20 cellular contexts compared by ENCODE assay signal in the genomic region with DNA sequence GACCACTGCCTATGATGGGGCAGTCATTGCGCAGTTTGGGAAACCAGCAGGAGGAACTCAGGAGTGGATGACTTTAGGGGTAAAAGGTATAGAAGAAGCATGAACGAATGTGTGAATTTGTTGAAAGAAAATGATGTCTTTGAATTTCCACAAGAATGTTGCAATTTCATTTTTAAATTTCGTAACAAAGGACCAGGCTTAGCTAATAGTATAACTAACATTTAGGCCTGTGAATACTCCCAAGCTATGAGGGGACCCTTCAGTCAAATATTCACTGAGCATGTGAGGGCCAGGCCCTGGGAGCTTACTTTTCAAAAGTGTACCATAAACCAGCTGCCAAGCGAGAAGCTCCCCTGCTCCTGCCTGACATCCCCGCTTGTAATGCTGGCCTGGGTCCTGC. TPM values are rescaled to one million over a fixed set of nuclear protein-coding genes. Genes with fewer than 3 reads are reported as not detected.
A peak's percentile ranks its signal among the peaks of the same experiment; 100 is the strongest.
DNase-seq lines count a peak whose midpoint lies in the region; ATAC-seq, FAIRE-seq and TF ChIP-seq lines count a peak whose summit lies in the region.
"Had no signal": no experiment of that assay in that cellular context is flagged by ENCODE, and none has a peak within 500 bp of the region (broad histone marks: within the 10 kb centered on the region; RNA-seq: fewer than 3 reads in every experiment).

No MANE protein-coding gene starts in this region.

- peak overlapping the region; percentile 24 for H3K27ac Mint-ChIP-seq in activated naive CD4-positive, alpha-beta T cell treated with anti-CD3 and anti-CD28 coated beads, Interleukin-2, amount 50 U/mL, for 24 hours
- H3K27ac Mint-ChIP-seq in activated naive CD4-positive, alpha-beta T cell treated with anti-CD3 and anti-CD28 coated beads, Interleukin-2, amount 50 U/mL, for 72 hours: no peak overlapping the region
- no peak overlapping the region for H3K27ac Mint-ChIP-seq in astrocyte (ENCODE audit: unreplicated experiment)
- H3K27ac Mint-ChIP-seq: IgD-negative memory B cell had no signal

- H3K36me3 ChIP-seq in GM23248 (ENCODE audit: low read depth): no peaks in the 10 kb centered on the region; the same call in 1 of the 2 replicates
- H3K36me3 ChIP-seq in astrocyte (ENCODE audit: insufficient read depth, low read length): peaks cover 6% of the 10 kb centered on the region

- no peak for TF ChIP-seq CTCF in astrocyte (IDR thresholded peaks at IDR 0.05; ENCODE audit: insufficient read depth, low read depth, low read length)

- peak; percentile 81 for FAIRE-seq in astrocyte (lab: Jason Lieb, UNC)
- no peak for FAIRE-seq in H54 (lab: Jason Lieb, UNC)

- H3K9me2 ChIP-seq in GM23248 (ENCODE audit: insufficient read depth): no peaks in the 10 kb centered on the region

- H3K4me2 ChIP-seq in GM23248 (ENCODE audit: unreplicated experiment) (no peak overlapping the region), astrocyte (ENCODE audit: low read length) (no peak overlapping the region)

- H3K9me3 ChIP-seq in GM23248 (ENCODE audit: low read depth) (no peaks in the 10 kb centered on the region), astrocyte (ENCODE audit: insufficient read depth, low read depth, low read length) (no peaks in the 10 kb centered on the region)
- H3K9me3 ChIP-seq: HAP-1, MG63 had no signal

- WGBS in GM23248 (ENCODE audit: low coverage in 1 of 2, low lambda C conversion rate in 2 of 2, missing lambda C conversion rate in 2 of 2), 2 experiments: 78 to 83% methylated on average over 5 of the region's 5 CpGs

- H3K27me3 ChIP-seq in GM23248 (replicated peaks; ENCODE audit: insufficient read depth): no peaks in the 10 kb centered on the region
- H3K27me3 ChIP-seq in astrocyte (ENCODE audit: insufficient read depth, low read length): no peaks in the 10 kb centered on the region
- H3K27me3 ChIP-seq: MG63 had no signal

- DNase-seq in activated naive CD4-positive, alpha-beta T cell treated with anti-CD3 and anti-CD28 coated beads, Interleukin-2, amount 50 U/mL, for 72 hours (ENCODE audit: low spot score in 2 of 2): no peak
- peak; percentile 14 for DNase-seq in GM23248
- DNase-seq in astrocyte (ENCODE audit: low read depth): no peak
- DNase-seq in iris pigment epithelial cell (ENCODE audit: low read depth): peak; percentile 14
- no peak for DNase-seq in H54 (ENCODE audit: insufficient read length, low spot score)
- DNase-seq: DMS79 treated with DMSO at 0.1 percent for 48 hours, Kasumi-1, MG63, NCI-H1417 treated with DMSO at 0.1 percent for 48 hours, NCI-H1930, NCI-H526 had no signal

- H3K9ac ChIP-seq in GM23248 (no peak overlapping the region), astrocyte (ENCODE audit: low read length) (no peak overlapping the region)

- no peaks in the 10 kb centered on the region for H3K9me3 Mint-ChIP-seq in activated naive CD4-positive, alpha-beta T cell treated with anti-CD3 and anti-CD28 coated beads, Interleukin-2, amount 50 U/mL, for 24 hours
- no peaks in the 10 kb centered on the region for H3K9me3 Mint-ChIP-seq in activated naive CD4-positive, alpha-beta T cell treated with anti-CD3 and anti-CD28 coated beads, Interleukin-2, amount 50 U/mL, for 72 hours
- no peaks in the 10 kb centered on the region for H3K9me3 Mint-ChIP-seq in astrocyte (ENCODE audit: unreplicated experiment)
- H3K9me3 Mint-ChIP-seq: IgD-negative memory B cell had no signal

- in situ Hi-C loops in GM23248 (cut with MboI): no loop called here

- no peak overlapping the region for H3K27ac ChIP-seq in GM23248
- no peak overlapping the region for H3K27ac ChIP-seq in astrocyte (ENCODE audit: low read depth, low read length)
- H3K27ac ChIP-seq: C4-2B, HL-60 had no signal

- H3K4me3 Mint-ChIP-seq in activated naive CD4-positive, alpha-beta T cell treated with anti-CD3 and anti-CD28 coated beads, Interleukin-2, amount 50 U/mL, for 24 hours: no peak overlapping the region
- no peak overlapping the region for H3K4me3 Mint-ChIP-seq in astrocyte (ENCODE audit: unreplicated experiment)
- H3K4me3 Mint-ChIP-seq: IgD-negative memory B cell had no signal

- H3K36me3 Mint-ChIP-seq in activated naive CD4-positive, alpha-beta T cell treated with anti-CD3 and anti-CD28 coated beads, Interleukin-2, amount 50 U/mL, for 24 hours: peaks cover 2% of the 10 kb centered on the region
- H3K36me3 Mint-ChIP-seq in activated naive CD4-positive, alpha-beta T cell treated with anti-CD3 and anti-CD28 coated beads, Interleukin-2, amount 50 U/mL, for 72 hours: no peaks in the 10 kb centered on the region
- peaks cover 6% of the 10 kb centered on the region for H3K36me3 Mint-ChIP-seq in astrocyte (ENCODE audit: low read depth, unreplicated experiment)

- H3K4me3 ChIP-seq in GM23248 (no peak overlapping the region), astrocyte (ENCODE audit: insufficient read depth, low read depth, low read length) (no peak overlapping the region)
- H3K4me3 ChIP-seq: HAP-1, MG63 had no signal

- H4K20me1 ChIP-seq in GM23248 (ENCODE audit: insufficient read depth): no peaks in the 10 kb centered on the region
- peaks cover 6% of the 10 kb centered on the region for H4K20me1 ChIP-seq in astrocyte (ENCODE audit: insufficient read depth, low read length)

- H3F3A ChIP-seq in GM23248 (ENCODE audit: insufficient read depth): no peaks in the 10 kb centered on the region

- no peak for ATAC-seq in activated naive CD4-positive, alpha-beta T cell treated with anti-CD3 and anti-CD28 coated beads, Interleukin-2, amount 50 U/mL, for 72 hours
- ATAC-seq in SK-N-SH treated with all-trans-retinoic acid at 6 μM for 48 hours: no peak
- no peak for ATAC-seq in GM18909 (IDR thresholded peaks at IDR 0.05; ENCODE audit: poor library complexity, unreplicated experiment)

- H3K4me1 ChIP-seq in GM23248 (ENCODE audit: insufficient read depth) (no peaks in the 10 kb centered on the region), astrocyte (ENCODE audit: insufficient read depth, low read length) (no peaks in the 10 kb centered on the region)
- H3K4me1 ChIP-seq: HAP-1 had no signal

- H3K79me2 ChIP-seq in GM23248 (ENCODE audit: insufficient read depth) (no peaks in the 10 kb centered on the region), astrocyte (ENCODE audit: insufficient read depth, low read length) (no peaks in the 10 kb centered on the region)

- no peaks in the 10 kb centered on the region for H3K27me3 Mint-ChIP-seq in activated naive CD4-positive, alpha-beta T cell treated with anti-CD3 and anti-CD28 coated beads, Interleukin-2, amount 50 U/mL, for 24 hours
- H3K27me3 Mint-ChIP-seq in astrocyte (ENCODE audit: low read depth, unreplicated experiment): no peaks in the 10 kb centered on the region
- H3K27me3 Mint-ChIP-seq: IgD-negative memory B cell had no signal

- no peak for TF ChIP-seq POLR2A in H54 (IDR thresholded peaks at IDR 0.05; ENCODE audit: low read depth, low read length)

- H2AFZ ChIP-seq in GM23248 (no peak overlapping the region), astrocyte (ENCODE audit: low read depth, low read length) (no peak overlapping the region)

- peaks cover 7% of the 10 kb centered on the region for H3K4me1 Mint-ChIP-seq in activated naive CD4-positive, alpha-beta T cell treated with anti-CD3 and anti-CD28 coated beads, Interleukin-2, amount 50 U/mL, for 24 hours
- no peaks in the 10 kb centered on the region for H3K4me1 Mint-ChIP-seq in astrocyte (ENCODE audit: low read depth, unreplicated experiment)

TF ChIP-seq in SK-N-SH treated with all-trans-retinoic acid at 6 μM for 48 hours, 23 proteins besides CTCF, POLR2A, EP300 and RAD21 (continues in another document):
- TF ChIP-seq GLIS3 (CRISPR knock-in tag; IDR thresholded peaks at IDR 0.05): no peak
- TF ChIP-seq, protein P1, sequence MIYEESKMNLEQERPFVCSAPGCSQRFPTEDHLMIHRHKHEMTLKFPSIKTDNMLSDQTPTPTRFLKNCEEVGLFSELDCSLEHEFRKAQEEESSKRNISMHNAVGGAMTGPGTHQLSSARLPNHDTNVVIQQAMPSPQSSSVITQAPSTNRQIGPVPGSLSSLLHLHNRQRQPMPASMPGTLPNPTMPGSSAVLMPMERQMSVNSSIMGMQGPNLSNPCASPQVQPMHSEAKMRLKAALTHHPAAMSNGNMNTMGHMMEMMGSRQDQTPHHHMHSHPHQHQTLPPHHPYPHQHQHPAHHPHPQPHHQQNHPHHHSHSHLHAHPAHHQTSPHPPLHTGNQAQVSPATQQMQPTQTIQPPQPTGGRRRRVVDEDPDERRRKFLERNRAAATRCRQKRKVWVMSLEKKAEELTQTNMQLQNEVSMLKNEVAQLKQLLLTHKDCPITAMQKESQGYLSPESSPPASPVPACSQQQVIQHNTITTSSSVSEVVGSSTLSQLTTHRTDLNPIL (CRISPR knock-in tag; IDR thresholded peaks at IDR 0.05; ENCODE audit: low read depth): no peak
- no peak for TF ChIP-seq ZFP30 (CRISPR knock-in tag; IDR thresholded peaks at IDR 0.05)
- no peak for TF ChIP-seq ZC3H10 (CRISPR knock-in tag; IDR thresholded peaks at IDR 0.05)
- no peak for TF ChIP-seq PPARA (CRISPR knock-in tag; IDR thresholded peaks at IDR 0.05; ENCODE audit: borderline replicate concordance)
- no peak for TF ChIP-seq TOX (CRISPR knock-in tag; IDR thresholded peaks at IDR 0.05; ENCODE audit: borderline replicate concordance)
- no peak for TF ChIP-seq ZNF8 (CRISPR knock-in tag; IDR thresholded peaks at IDR 0.05)
- no peak for TF ChIP-seq ESRRG (CRISPR knock-in tag; IDR thresholded peaks at IDR 0.05)
- TF ChIP-seq RARB (CRISPR knock-in tag; IDR thresholded peaks at IDR 0.05): no peak
- TF ChIP-seq TCF4 (CRISPR knock-in tag; IDR thresholded peaks at IDR 0.05; ENCODE audit: borderline replicate concordance): no peak

RNA-seq across cellular contexts. Expression of a gene that starts 5.3 kb away (rescaled TPM):
- not detected for total RNA-seq in activated naive CD4-positive, alpha-beta T cell treated with anti-CD3 and anti-CD28 coated beads, Interleukin-2, amount 50 U/mL, for 72 hours
- not detected in 2 replicates for total RNA-seq in GM23248 (2014; rRNA removed; shearing (Covaris generic))
- not detected in 2 replicates for polyA plus RNA-seq in GM23248 (2016; fragmentation: Nextera tagmentation; extraction: Ambion mirVana)
- total RNA-seq in astrocyte: not detected in 2 replicates
- total RNA-seq: A673, HT1080 had no signal
- polyA plus RNA-seq: IgD-negative memory B cell had no signal

RNA-seq across cellular contexts. Expression of a gene that starts 18.9 kb away (rescaled TPM):
- total RNA-seq in activated naive CD4-positive, alpha-beta T cell treated with anti-CD3 and anti-CD28 coated beads, Interleukin-2, amount 50 U/mL, for 72 hours: 10 to 100 TPM; 18.5 to 35.7 TPM
- 7.7 and 12.9 TPM in 2 replicates for total RNA-seq in GM23248 (2014; rRNA removed; shearing (Covaris generic))
- polyA plus RNA-seq in GM23248 (2016; fragmentation: Nextera tagmentation; extraction: Ambion mirVana): 8.7 and 9.4 TPM in 2 replicates
- total RNA-seq in astrocyte: 12.8 and 12.9 TPM in 2 replicates

RNA-seq across cellular contexts. Expression of a gene that starts 47.7 kb away (rescaled TPM):
- total RNA-seq in activated naive CD4-positive, alpha-beta T cell treated with anti-CD3 and anti-CD28 coated beads, Interleukin-2, amount 50 U/mL, for 72 hours: 10 to 100 TPM; 53.6 to 65.6 TPM
- 211 and 212 TPM in 2 replicates for total RNA-seq in GM23248 (2014; rRNA removed; shearing (Covaris generic))
- polyA plus RNA-seq in GM23248 (2016; fragmentation: Nextera tagmentation; extraction: Ambion mirVana): 442 and 443 TPM in 2 replicates
- 153 and 185 TPM in 2 replicates for total RNA-seq in astrocyte

Comparison
In these comparisons a context has a peak if more than half of its experiments do, and no peak if none do; other contexts are left out.
1. DNase-seq: peak in GM23248 (single experiment) and iris pigment epithelial cell (single experiment); none in activated naive CD4-positive, alpha-beta T cell treated with anti-CD3 and anti-CD28 coated beads, Interleukin-2, amount 50 U/mL, for 72 hours (0 of 2), astrocyte (single experiment) and H54 (single experiment).